ENCODE assay signal across 10 cellular contexts in the genomic region with DNA sequence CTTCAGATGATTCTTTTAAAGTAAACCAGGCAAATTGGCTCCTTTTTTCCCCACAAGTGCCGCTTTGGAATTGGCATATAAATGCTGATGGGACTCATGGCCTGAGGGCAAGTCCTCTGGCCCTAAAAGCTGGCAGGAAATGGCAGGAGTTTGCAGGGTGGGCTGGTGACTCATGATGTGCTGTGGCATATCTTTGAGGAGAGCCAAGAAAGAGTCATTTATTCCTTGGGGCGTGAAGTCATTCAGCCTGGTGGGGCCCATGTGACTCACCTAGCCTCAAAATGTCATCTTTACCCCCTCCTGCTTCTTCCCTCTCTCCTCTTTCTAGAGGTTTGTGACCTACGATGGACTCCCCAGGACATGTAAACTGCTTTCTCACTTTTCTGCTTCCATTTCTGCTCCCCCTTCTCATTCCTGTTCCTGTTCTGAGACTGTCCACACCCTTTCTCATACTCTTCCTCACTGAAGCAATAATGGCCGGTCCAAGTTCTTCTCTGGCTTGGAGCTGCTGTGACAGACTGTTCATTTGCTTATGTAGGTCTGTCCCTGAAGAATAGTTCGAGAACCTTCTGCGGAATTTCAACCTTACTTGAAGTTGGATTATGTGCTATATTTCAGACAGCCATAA.
DNase-seq lines count a peak whose midpoint lies in the region; ATAC-seq and TF ChIP-seq lines count a peak whose summit lies in the region.
"Had no signal": no experiment of that assay in that cellular context is flagged by ENCODE, and none has a peak within 500 bp of the region (broad histone marks: within the 10 kb centered on the region; RNA-seq: fewer than 3 reads in every experiment).

No MANE protein-coding gene starts in this region.

- H3K9me3 Mint-ChIP-seq in WTC11 = peaks cover 23% of the 10 kb centered on the region
- peaks cover 2 to 16% (median 7%) of the 10 kb centered on the region in 7 donors for H3K9me3 Mint-ChIP-seq in CD14-positive monocyte

- H3K36me3 Mint-ChIP-seq in WTC11 (peaks cover 17% of the 10 kb centered on the region), CD14-positive monocyte (no peaks in the 10 kb centered on the region)

- DNase-seq in ACHN (peak; percentile 90), WTC11 (ENCODE audit: low spot score) (no peak), iPS-NIHi11 (ENCODE audit: low spot score) (peak; percentile 30), NCI-H2227 treated with DMSO at 0.1 percent for 48 hours (lab: John Stamatoyannopoulos, UW) (no peak), cardiac septum (ENCODE audit: low spot score) (no peak), CD14-positive monocyte (ENCODE audit: low spot score) (no peak)
- DNase-seq: NCI-H1417 treated with DMSO at 0.1 percent for 48 hours had no signal

- H3K4me1 Mint-ChIP-seq in WTC11 = peaks cover 30% of the 10 kb centered on the region
- peaks cover 14% of the 10 kb centered on the region for H3K4me1 Mint-ChIP-seq in CD14-positive monocyte

- H3K27me3 Mint-ChIP-seq in WTC11 (ENCODE audit: low read depth) (peaks cover 36% of the 10 kb centered on the region), CD14-positive monocyte (ENCODE audit: low read depth in 3 of 3) (peaks cover 0 to 1% (median 0%) of the 10 kb centered on the region in 3 donors)

- in situ Hi-C loops in ACHN (cut with HindIII; ENCODE audit: low pct_ligation_motif_present, low pct_unique_long_range_greater_than_20kb, low sequenced_read_pairs) = no loop called here

- POLR2A ChIA-PET in WTC11 (lab: Charles Lee) = no interaction called here

- no peak for TF ChIP-seq CTCF in WTC11 (IDR thresholded peaks at IDR 0.05)
- no peak for TF ChIP-seq CTCF in CD14-positive monocyte (IDR thresholded peaks at IDR 0.05)

- H3K27ac Mint-ChIP-seq in WTC11 (no peak overlapping the region), CD14-positive monocyte (peak overlapping the region in 1 of 7 donors; percentile 28)

- ATAC-seq in HG03432 (IDR thresholded peaks at IDR 0.05; ENCODE audit: unreplicated experiment) = peak; percentile 51
- peak; percentile 74 for ATAC-seq in WTC11
- ATAC-seq in GM18873 (IDR thresholded peaks at IDR 0.05; ENCODE audit: low FRiP score, unreplicated experiment) = no peak

- intact Hi-C loops in cardiac septum (cut with DNase I) = no loop called here
- intact Hi-C loops in CD14-positive monocyte (cut with micrococcal nuclease) = no loop called here

- H3K4me3 Mint-ChIP-seq in WTC11 (no peak overlapping the region), CD14-positive monocyte (no peak overlapping the region)
- H3K4me3 Mint-ChIP-seq: brain had no signal

- CTCF ChIA-PET in WTC11 (lab: Charles Lee) = no interaction called here

TF ChIP-seq in WTC11, 78 proteins besides CTCF, POLR2A, EP300 and RAD21 (continues in another document):
- TF ChIP-seq, protein P1, sequence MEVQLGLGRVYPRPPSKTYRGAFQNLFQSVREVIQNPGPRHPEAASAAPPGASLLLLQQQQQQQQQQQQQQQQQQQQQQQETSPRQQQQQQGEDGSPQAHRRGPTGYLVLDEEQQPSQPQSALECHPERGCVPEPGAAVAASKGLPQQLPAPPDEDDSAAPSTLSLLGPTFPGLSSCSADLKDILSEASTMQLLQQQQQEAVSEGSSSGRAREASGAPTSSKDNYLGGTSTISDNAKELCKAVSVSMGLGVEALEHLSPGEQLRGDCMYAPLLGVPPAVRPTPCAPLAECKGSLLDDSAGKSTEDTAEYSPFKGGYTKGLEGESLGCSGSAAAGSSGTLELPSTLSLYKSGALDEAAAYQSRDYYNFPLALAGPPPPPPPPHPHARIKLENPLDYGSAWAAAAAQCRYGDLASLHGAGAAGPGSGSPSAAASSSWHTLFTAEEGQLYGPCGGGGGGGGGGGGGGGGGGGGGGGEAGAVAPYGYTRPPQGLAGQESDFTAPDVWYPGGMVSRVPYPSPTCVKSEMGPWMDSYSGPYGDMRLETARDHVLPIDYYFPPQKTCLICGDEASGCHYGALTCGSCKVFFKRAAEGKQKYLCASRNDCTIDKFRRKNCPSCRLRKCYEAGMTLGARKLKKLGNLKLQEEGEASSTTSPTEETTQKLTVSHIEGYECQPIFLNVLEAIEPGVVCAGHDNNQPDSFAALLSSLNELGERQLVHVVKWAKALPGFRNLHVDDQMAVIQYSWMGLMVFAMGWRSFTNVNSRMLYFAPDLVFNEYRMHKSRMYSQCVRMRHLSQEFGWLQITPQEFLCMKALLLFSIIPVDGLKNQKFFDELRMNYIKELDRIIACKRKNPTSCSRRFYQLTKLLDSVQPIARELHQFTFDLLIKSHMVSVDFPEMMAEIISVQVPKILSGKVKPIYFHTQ (CRISPR knock-in tag; IDR thresholded peaks at IDR 0.05) = no peak
- TF ChIP-seq NFYB (CRISPR knock-in tag; conservative IDR thresholded peaks at IDR 0.05; ENCODE audit: low read depth) (no peak), CREM (CRISPR knock-in tag; IDR thresholded peaks at IDR 0.05) (no peak), SMAD3 (CRISPR knock-in tag; IDR thresholded peaks at IDR 0.05; ENCODE audit: borderline replicate concordance) (no peak), SMAD4 (CRISPR knock-in tag; IDR thresholded peaks at IDR 0.05) (no peak), FOXK1 (CRISPR knock-in tag; IDR thresholded peaks at IDR 0.05) (no peak), ZNF263 (CRISPR knock-in tag; IDR thresholded peaks at IDR 0.05; ENCODE audit: low read depth) (no peak)
- TF ChIP-seq, protein P2, sequence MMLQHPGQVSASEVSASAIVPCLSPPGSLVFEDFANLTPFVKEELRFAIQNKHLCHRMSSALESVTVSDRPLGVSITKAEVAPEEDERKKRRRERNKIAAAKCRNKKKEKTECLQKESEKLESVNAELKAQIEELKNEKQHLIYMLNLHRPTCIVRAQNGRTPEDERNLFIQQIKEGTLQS (CRISPR knock-in tag; conservative IDR thresholded peaks at IDR 0.05) = no peak
- TF ChIP-seq, protein P3, sequence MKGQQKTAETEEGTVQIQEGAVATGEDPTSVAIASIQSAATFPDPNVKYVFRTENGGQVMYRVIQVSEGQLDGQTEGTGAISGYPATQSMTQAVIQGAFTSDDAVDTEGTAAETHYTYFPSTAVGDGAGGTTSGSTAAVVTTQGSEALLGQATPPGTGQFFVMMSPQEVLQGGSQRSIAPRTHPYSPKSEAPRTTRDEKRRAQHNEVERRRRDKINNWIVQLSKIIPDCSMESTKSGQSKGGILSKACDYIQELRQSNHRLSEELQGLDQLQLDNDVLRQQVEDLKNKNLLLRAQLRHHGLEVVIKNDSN (CRISPR knock-in tag; IDR thresholded peaks at IDR 0.05) = no peak
- TF ChIP-seq, protein P4, sequence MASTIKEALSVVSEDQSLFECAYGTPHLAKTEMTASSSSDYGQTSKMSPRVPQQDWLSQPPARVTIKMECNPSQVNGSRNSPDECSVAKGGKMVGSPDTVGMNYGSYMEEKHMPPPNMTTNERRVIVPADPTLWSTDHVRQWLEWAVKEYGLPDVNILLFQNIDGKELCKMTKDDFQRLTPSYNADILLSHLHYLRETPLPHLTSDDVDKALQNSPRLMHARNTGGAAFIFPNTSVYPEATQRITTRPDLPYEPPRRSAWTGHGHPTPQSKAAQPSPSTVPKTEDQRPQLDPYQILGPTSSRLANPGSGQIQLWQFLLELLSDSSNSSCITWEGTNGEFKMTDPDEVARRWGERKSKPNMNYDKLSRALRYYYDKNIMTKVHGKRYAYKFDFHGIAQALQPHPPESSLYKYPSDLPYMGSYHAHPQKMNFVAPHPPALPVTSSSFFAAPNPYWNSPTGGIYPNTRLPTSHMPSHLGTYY (CRISPR knock-in tag; IDR thresholded peaks at IDR 0.05) = no peak
- TF ChIP-seq, protein P5, sequence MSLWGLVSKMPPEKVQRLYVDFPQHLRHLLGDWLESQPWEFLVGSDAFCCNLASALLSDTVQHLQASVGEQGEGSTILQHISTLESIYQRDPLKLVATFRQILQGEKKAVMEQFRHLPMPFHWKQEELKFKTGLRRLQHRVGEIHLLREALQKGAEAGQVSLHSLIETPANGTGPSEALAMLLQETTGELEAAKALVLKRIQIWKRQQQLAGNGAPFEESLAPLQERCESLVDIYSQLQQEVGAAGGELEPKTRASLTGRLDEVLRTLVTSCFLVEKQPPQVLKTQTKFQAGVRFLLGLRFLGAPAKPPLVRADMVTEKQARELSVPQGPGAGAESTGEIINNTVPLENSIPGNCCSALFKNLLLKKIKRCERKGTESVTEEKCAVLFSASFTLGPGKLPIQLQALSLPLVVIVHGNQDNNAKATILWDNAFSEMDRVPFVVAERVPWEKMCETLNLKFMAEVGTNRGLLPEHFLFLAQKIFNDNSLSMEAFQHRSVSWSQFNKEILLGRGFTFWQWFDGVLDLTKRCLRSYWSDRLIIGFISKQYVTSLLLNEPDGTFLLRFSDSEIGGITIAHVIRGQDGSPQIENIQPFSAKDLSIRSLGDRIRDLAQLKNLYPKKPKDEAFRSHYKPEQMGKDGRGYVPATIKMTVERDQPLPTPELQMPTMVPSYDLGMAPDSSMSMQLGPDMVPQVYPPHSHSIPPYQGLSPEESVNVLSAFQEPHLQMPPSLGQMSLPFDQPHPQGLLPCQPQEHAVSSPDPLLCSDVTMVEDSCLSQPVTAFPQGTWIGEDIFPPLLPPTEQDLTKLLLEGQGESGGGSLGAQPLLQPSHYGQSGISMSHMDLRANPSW (CRISPR knock-in tag; conservative IDR thresholded peaks at IDR 0.05; ENCODE audit: low read depth) = no peak
- TF ChIP-seq, protein P6, sequence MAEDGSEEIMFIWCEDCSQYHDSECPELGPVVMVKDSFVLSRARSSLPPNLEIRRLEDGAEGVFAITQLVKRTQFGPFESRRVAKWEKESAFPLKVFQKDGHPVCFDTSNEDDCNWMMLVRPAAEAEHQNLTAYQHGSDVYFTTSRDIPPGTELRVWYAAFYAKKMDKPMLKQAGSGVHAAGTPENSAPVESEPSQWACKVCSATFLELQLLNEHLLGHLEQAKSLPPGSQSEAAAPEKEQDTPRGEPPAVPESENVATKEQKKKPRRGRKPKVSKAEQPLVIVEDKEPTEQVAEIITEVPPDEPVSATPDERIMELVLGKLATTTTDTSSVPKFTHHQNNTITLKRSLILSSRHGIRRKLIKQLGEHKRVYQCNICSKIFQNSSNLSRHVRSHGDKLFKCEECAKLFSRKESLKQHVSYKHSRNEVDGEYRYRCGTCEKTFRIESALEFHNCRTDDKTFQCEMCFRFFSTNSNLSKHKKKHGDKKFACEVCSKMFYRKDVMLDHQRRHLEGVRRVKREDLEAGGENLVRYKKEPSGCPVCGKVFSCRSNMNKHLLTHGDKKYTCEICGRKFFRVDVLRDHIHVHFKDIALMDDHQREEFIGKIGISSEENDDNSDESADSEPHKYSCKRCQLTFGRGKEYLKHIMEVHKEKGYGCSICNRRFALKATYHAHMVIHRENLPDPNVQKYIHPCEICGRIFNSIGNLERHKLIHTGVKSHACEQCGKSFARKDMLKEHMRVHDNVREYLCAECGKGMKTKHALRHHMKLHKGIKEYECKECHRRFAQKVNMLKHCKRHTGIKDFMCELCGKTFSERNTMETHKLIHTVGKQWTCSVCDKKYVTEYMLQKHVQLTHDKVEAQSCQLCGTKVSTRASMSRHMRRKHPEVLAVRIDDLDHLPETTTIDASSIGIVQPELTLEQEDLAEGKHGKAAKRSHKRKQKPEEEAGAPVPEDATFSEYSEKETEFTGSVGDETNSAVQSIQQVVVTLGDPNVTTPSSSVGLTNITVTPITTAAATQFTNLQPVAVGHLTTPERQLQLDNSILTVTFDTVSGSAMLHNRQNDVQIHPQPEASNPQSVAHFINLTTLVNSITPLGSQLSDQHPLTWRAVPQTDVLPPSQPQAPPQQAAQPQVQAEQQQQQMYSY (CRISPR knock-in tag; IDR thresholded peaks at IDR 0.05) = no peak

Comparison
In these comparisons a context has a peak if more than half of its experiments do, and no peak if none do; other contexts are left out.
1. DNase-seq: peak in ACHN (single experiment) and iPS-NIHi11 (single experiment); none in WTC11 (single experiment), NCI-H2227 treated with DMSO at 0.1 percent for 48 hours (single experiment), cardiac septum (single experiment) and CD14-positive monocyte (single experiment).